12 cellular contexts compared by ENCODE assay signal in the genomic region with DNA sequence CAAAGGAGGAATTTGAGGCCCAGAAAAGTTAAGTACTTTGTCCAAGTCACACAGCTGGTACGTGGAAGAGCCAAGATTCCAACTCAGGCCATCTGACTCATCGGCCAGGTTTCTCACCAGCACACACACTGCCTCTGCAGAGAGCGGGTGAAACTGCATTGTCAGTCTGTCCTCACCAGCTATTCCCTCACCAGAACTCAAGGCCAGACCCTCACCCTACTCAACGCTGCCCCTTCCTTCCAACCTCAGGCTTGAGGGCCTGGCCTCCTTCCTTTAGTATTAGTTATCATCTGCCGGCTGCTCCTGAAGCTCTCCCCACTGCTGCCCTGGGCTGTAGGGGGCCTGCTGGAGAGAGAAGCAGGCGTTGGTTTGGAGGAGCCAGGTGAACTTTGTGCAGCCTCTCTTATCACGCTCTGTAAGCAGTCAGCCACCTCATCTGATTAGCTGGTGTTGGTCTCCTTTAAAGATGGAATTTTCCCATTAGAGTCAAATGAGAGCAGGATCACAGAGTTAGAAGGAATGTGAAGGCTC. TPM values are rescaled to one million over a fixed set of nuclear protein-coding genes. Genes with fewer than 3 reads are reported as not detected.
DNase-seq lines count a peak whose midpoint lies in the region; ATAC-seq and TF ChIP-seq lines count a peak whose summit lies in the region.
"Had no signal": no experiment of that assay in that cellular context is flagged by ENCODE, and none has a peak within 500 bp of the region (broad histone marks: within the 10 kb centered on the region; RNA-seq: fewer than 3 reads in every experiment).

No MANE protein-coding gene starts in this region.

- H3K4ac ChIP-seq in mesendoderm (ENCODE audit: low read depth, low read length), result no peak overlapping the region

- H3K27ac Mint-ChIP-seq in endothelial cell (ENCODE audit: unreplicated experiment), result no peak overlapping the region
- H3K27ac Mint-ChIP-seq: activated CD4-positive, alpha-beta T cell treated with anti-CD3 and anti-CD28 coated beads, Interleukin-2, amount 10 ng/mL, durations not matched to agents 7 days and 5 days had no signal

- no peaks in the 10 kb centered on the region for H3K4me1 ChIP-seq in mesendoderm (ENCODE audit: control insufficient read depth, low read depth, low read length)
- H3K4me1 ChIP-seq: SJCRH30, uterus had no signal

- no peaks in the 10 kb centered on the region for H3K36me3 Mint-ChIP-seq in endothelial cell (ENCODE audit: low read depth, unreplicated experiment)

- no peak overlapping the region for H2AK5ac ChIP-seq in mesendoderm (ENCODE audit: low read length)

- no peak overlapping the region for H3K56ac ChIP-seq in mesendoderm (ENCODE audit: low read length)

- CTCF ChIA-PET in BJ (lab: Yijun Ruan, JAX), result interaction anchor here (0.6 to 10.2 kb wide), 30 partner anchors 11 to 282 kb away, joined by 3 to 280 read pairs (median 6); partner anchors contain the start of genes PIGH, PLEK2, PLEKHH1 and RDH12

- DNase-seq in BJ (ENCODE audit: low read depth), result no peak
- peak; percentile 54 for DNase-seq in M059J (ENCODE audit: low read depth)
- DNase-seq in choroid plexus epithelial cell (ENCODE audit: low read depth), result peak; percentile 79
- peak; percentile 88 for DNase-seq in mesendoderm
- DNase-seq in UCSD-AML1 (lab: John Stamatoyannopoulos, UW; ENCODE audit: unreplicated experiment), result no peak
- DNase-seq in NCI-H748 treated with DMSO at 0.1 percent for 48 hours (lab: John Stamatoyannopoulos, UW), result no peak
- DNase-seq in endothelial cell (ENCODE audit: low spot score), result no peak
- DNase-seq: activated CD4-positive, alpha-beta T cell treated with anti-CD3 and anti-CD28 coated beads, Interleukin-2, amount 10 ng/mL, durations not matched to agents 7 days and 5 days; activated naive CD4-positive, alpha-beta T cell treated with anti-CD3 and anti-CD28 coated beads, Interleukin-2, amount 50 U/mL, for 16 hours; SJCRH30; uterus had no signal

- H3K36me3 ChIP-seq in BJ (ENCODE audit: control insufficient read depth, insufficient read depth, low read length) (no peaks in the 10 kb centered on the region), mesendoderm (ENCODE audit: control insufficient read depth, insufficient read depth, low read length) (no peaks in the 10 kb centered on the region)
- H3K36me3 ChIP-seq: SJCRH30, uterus had no signal

- no peaks in the 10 kb centered on the region for H3K9me3 Mint-ChIP-seq in endothelial cell (ENCODE audit: unreplicated experiment)
- H3K9me3 Mint-ChIP-seq: activated CD4-positive, alpha-beta T cell treated with anti-CD3 and anti-CD28 coated beads, Interleukin-2, amount 10 ng/mL, durations not matched to agents 7 days and 5 days had no signal

- no peak overlapping the region for H2BK15ac ChIP-seq in mesendoderm (replicated peaks; ENCODE audit: low read depth)

- H3K9ac ChIP-seq in mesendoderm (ENCODE audit: low read length), result no peak overlapping the region

- H3K27ac ChIP-seq in mesendoderm (ENCODE audit: low read depth, low read length), result no peak overlapping the region
- H3K27ac ChIP-seq: SJCRH30, uterus had no signal

- no peak overlapping the region for H2BK120ac ChIP-seq in mesendoderm (ENCODE audit: low read depth, low read length)

- no peak overlapping the region for H4K5ac ChIP-seq in mesendoderm (ENCODE audit: low read length)

- POLR2A ChIA-PET in BJ (lab: Charles Lee), result no interaction called here

- no peak overlapping the region for H3K4me2 ChIP-seq in mesendoderm (ENCODE audit: low read length)

- no peak overlapping the region for H2BK5ac ChIP-seq in mesendoderm (ENCODE audit: low read length)

- no peak for ATAC-seq in HG03432 (IDR thresholded peaks at IDR 0.05; ENCODE audit: unreplicated experiment)

- no peak overlapping the region for H3K23ac ChIP-seq in mesendoderm (ENCODE audit: low read length)

- H3K4me1 Mint-ChIP-seq in endothelial cell (ENCODE audit: unreplicated experiment), result peaks cover 8% of the 10 kb centered on the region

- no peaks in the 10 kb centered on the region for H3K79me2 ChIP-seq in mesendoderm (ENCODE audit: control insufficient read depth, insufficient read depth, low read length)

- WGBS in mesendoderm (ENCODE audit: extremely low coverage, insufficient coverage, low lambda C conversion rate), result no CpG with 5 or more reads among the region's 7 CpGs

- H3K27me3 Mint-ChIP-seq in endothelial cell (ENCODE audit: unreplicated experiment), result peaks cover 3% of the 10 kb centered on the region

- no peaks in the 10 kb centered on the region for H3K79me1 ChIP-seq in mesendoderm (ENCODE audit: low read length)

- TF ChIP-seq CTCF in BJ (IDR thresholded peaks at IDR 0.05; ENCODE audit: insufficient read depth, low read depth, low read length) (0 out of 2 replicates have a peak, but pooled peaks have one; percentile 10), choroid plexus epithelial cell (conservative IDR thresholded peaks at IDR 0.05; ENCODE audit: low read depth, low read length) (peak; percentile 19), endothelial cell (IDR thresholded peaks at IDR 0.05; ENCODE audit: unreplicated experiment) (no peak)

- no peak overlapping the region for H3K4me3 Mint-ChIP-seq in endothelial cell (ENCODE audit: unreplicated experiment)
- H3K4me3 Mint-ChIP-seq: activated CD4-positive, alpha-beta T cell treated with anti-CD3 and anti-CD28 coated beads, Interleukin-2, amount 10 ng/mL, durations not matched to agents 7 days and 5 days had no signal

- H3K18ac ChIP-seq in mesendoderm (ENCODE audit: low read length), result no peak overlapping the region

- H4K8ac ChIP-seq in mesendoderm (ENCODE audit: low read depth, low read length), result no peak overlapping the region

- H3K27me3 ChIP-seq in BJ (ENCODE audit: control insufficient read depth, insufficient read depth, low read length), result peaks cover 3% of the 10 kb centered on the region; the same call in 1 of the 2 replicates
- no peaks in the 10 kb centered on the region for H3K27me3 ChIP-seq in mesendoderm (ENCODE audit: insufficient read depth, low read length, poor library complexity)
- H3K27me3 ChIP-seq: SJCRH30, uterus had no signal

- H3K4me3 ChIP-seq in BJ (ENCODE audit: low read depth, low read length), result no peak overlapping the region
- no peak overlapping the region for H3K4me3 ChIP-seq in choroid plexus epithelial cell (ENCODE audit: low read depth, low read length)
- no peak overlapping the region for H3K4me3 ChIP-seq in mesendoderm (ENCODE audit: low read length)
- H3K4me3 ChIP-seq: SJCRH30, uterus had no signal

RNA-seq across cellular contexts. Expression of gene PLEK2, which starts 16.6 kb away (rescaled TPM):
- 2.2 and 3.1 TPM in 2 replicates for polyA plus RNA-seq in BJ (2011; rRNA removed)
- polyA minus RNA-seq in BJ (2011; rRNA and poly(A)+ RNA removed), result 0.98 and 1.6 TPM in 2 replicates
- not detected in 2 replicates for total RNA-seq in M059J (2014; rRNA removed; shearing (Covaris generic))
- 1.9 TPM for polyA plus RNA-seq in mesendoderm (2013, experiment 1 of 2)
- 2.3 TPM for polyA plus RNA-seq in mesendoderm (2013, experiment 2 of 2)
- 0.62 TPM for total RNA-seq in endothelial cell (ENCODE audit: unreplicated experiment)
- total RNA-seq: SJCRH30 had no signal

RNA-seq across cellular contexts. Expression of gene TMEM229B, which starts 60.0 kb away (rescaled TPM):
- polyA plus RNA-seq in BJ (2011; rRNA removed), result 0.25 and 0.37 TPM in 2 replicates
- 0.10 and 0.28 TPM in 2 replicates for polyA minus RNA-seq in BJ (2011; rRNA and poly(A)+ RNA removed)
- total RNA-seq in M059J (2014; rRNA removed; shearing (Covaris generic)), result 13.0 and 21.5 TPM in 2 replicates
- polyA plus RNA-seq in mesendoderm (2013, experiment 1 of 2), result 0.97 TPM
- polyA plus RNA-seq in mesendoderm (2013, experiment 2 of 2), result 1.0 TPM
- total RNA-seq in endothelial cell (ENCODE audit: unreplicated experiment), result 0.08 TPM
- total RNA-seq: SJCRH30 had no signal

Comparison
In these comparisons a context has a peak if more than half of its experiments do, and no peak if none do; other contexts are left out.
1. DNase-seq: peak in M059J (single experiment), choroid plexus epithelial cell (single experiment) and mesendoderm (single experiment); none in BJ (single experiment), UCSD-AML1 (single experiment), NCI-H748 treated with DMSO at 0.1 percent for 48 hours (single experiment) and endothelial cell (single experiment).
2. RNA of gene TMEM229B, which starts 60.0 kb away (total RNA-seq): 13.0 to 21.5 TPM in M059J; 0.08 TPM in endothelial cell (single experiment); every median in the first group is over 10 times any median in the second.